In genomic region chr3:23079976-23080375, GRCh38 we compare ENCODE assay signal across 13 cellular contexts.
DNase-seq lines count a peak whose midpoint lies in the region; ATAC-seq, FAIRE-seq and TF ChIP-seq lines count a peak whose summit lies in the region.
"Had no signal": no experiment of that assay in that cellular context is flagged by ENCODE, and none has a peak within 500 bp of the region (broad histone marks: within the 10 kb centered on the region; RNA-seq: fewer than 3 reads in every experiment).

No MANE protein-coding gene starts in this region.

- no peak overlapping the region for H2BK120ac ChIP-seq in H1 (replicated peaks; ENCODE audit: low read depth, low read length)

- no peak overlapping the region for H3K27ac Mint-ChIP-seq in CD8-positive, alpha-beta T cell
- H3K27ac Mint-ChIP-seq in naive thymus-derived CD4-positive, alpha-beta T cell, result peak overlapping the region in 2 of 9 donors; percentile 10 to 11
- no peak overlapping the region for H3K27ac Mint-ChIP-seq in endodermal cell
- no peak overlapping the region for H3K27ac Mint-ChIP-seq in activated CD8-positive, alpha-beta T cell treated with anti-CD3 and anti-CD28 coated beads for 36 hours
- H3K27ac Mint-ChIP-seq: activated naive CD4-positive, alpha-beta T cell treated with anti-CD3 and anti-CD28 coated beads, Interleukin-2, amount 10 ng/mL, durations not matched to agents 7 days and 5 days; CD8-positive, alpha-beta memory T cell had no signal

- H3K79me1 ChIP-seq in H1 (ENCODE audit: low read depth, low read length), result no peaks in the 10 kb centered on the region

- no peak overlapping the region for H3K56ac ChIP-seq in H1 (replicated peaks; ENCODE audit: insufficient read length, low read depth, low read length)

- H2BK12ac ChIP-seq in H1 (ENCODE audit: low read depth, low read length), result 0 out of 2 replicates have a peak overlapping the region, but pooled peaks have one; percentile 13

- POLR2A ChIA-PET in CD8-positive, alpha-beta T cell (lab: Charles Lee), result no interaction called here
- POLR2A ChIA-PET in H1 (lab: Charles Lee; ENCODE audit: partially characterized antibody), result no interaction called here
- POLR2A ChIA-PET in naive thymus-derived CD4-positive, alpha-beta T cell (lab: Charles Lee), result no interaction called here
- POLR2A ChIA-PET in activated CD8-positive, alpha-beta T cell treated with anti-CD3 and anti-CD28 coated beads for 36 hours (lab: Charles Lee), result no interaction called here

- H4K91ac ChIP-seq in H1 (replicated peaks; ENCODE audit: insufficient read length, low read length), result no peak overlapping the region

- no peaks in the 10 kb centered on the region for H3K36me3 Mint-ChIP-seq in CD8-positive, alpha-beta T cell
- no peaks in the 10 kb centered on the region for H3K36me3 Mint-ChIP-seq in naive thymus-derived CD4-positive, alpha-beta T cell
- H3K36me3 Mint-ChIP-seq in endodermal cell (ENCODE audit: low read depth), result no peaks in the 10 kb centered on the region
- H3K36me3 Mint-ChIP-seq in activated CD8-positive, alpha-beta T cell treated with anti-CD3 and anti-CD28 coated beads for 36 hours (ENCODE audit: low read depth), result no peaks in the 10 kb centered on the region
- H3K36me3 Mint-ChIP-seq: activated naive CD4-positive, alpha-beta T cell treated with anti-CD3 and anti-CD28 coated beads, Interleukin-2, amount 10 ng/mL, durations not matched to agents 7 days and 5 days; CD8-positive, alpha-beta memory T cell had no signal

- H3K4me1 Mint-ChIP-seq in CD8-positive, alpha-beta T cell (ENCODE audit: low read depth), result peaks cover 6% of the 10 kb centered on the region
- peaks cover 0 to 14% (median 10%) of the 10 kb centered on the region in 7 donors for H3K4me1 Mint-ChIP-seq in naive thymus-derived CD4-positive, alpha-beta T cell
- H3K4me1 Mint-ChIP-seq in endodermal cell, result peaks cover 22% of the 10 kb centered on the region
- peaks cover 5% of the 10 kb centered on the region for H3K4me1 Mint-ChIP-seq in activated CD8-positive, alpha-beta T cell treated with anti-CD3 and anti-CD28 coated beads for 36 hours (ENCODE audit: low read depth)
- H3K4me1 Mint-ChIP-seq: activated naive CD4-positive, alpha-beta T cell treated with anti-CD3 and anti-CD28 coated beads, Interleukin-2, amount 10 ng/mL, durations not matched to agents 7 days and 5 days; CD8-positive, alpha-beta memory T cell had no signal

- H3K4me3 ChIP-seq in CD8-positive, alpha-beta T cell (ENCODE audit: low read depth, low read length), result no peak overlapping the region
- no peak overlapping the region for H3K4me3 ChIP-seq in H1 (ENCODE audit: extremely low read depth in 1 of 4, insufficient read depth in 2 of 4, low read depth in 3 of 4, low read length in 4 of 4)
- no peak overlapping the region for H3K4me3 ChIP-seq in naive thymus-derived CD4-positive, alpha-beta T cell (ENCODE audit: low read length)
- H3K4me3 ChIP-seq in endodermal cell (ENCODE audit: low read length), result no peak overlapping the region
- H3K4me3 ChIP-seq: pancreas had no signal

- H2BK20ac ChIP-seq in H1 (ENCODE audit: low read length), result no peak overlapping the region

- no peak overlapping the region for H3K14ac ChIP-seq in H1 (ENCODE audit: insufficient read length)

- H3K4me3 Mint-ChIP-seq in CD8-positive, alpha-beta T cell, result peak overlapping the region; percentile 20
- H3K4me3 Mint-ChIP-seq in naive thymus-derived CD4-positive, alpha-beta T cell, result peak overlapping the region in 9 of 10 donors; percentile 17 to 65 (median 26)
- no peak overlapping the region for H3K4me3 Mint-ChIP-seq in endodermal cell
- no peak overlapping the region for H3K4me3 Mint-ChIP-seq in activated CD8-positive, alpha-beta T cell treated with anti-CD3 and anti-CD28 coated beads for 36 hours
- H3K4me3 Mint-ChIP-seq: activated naive CD4-positive, alpha-beta T cell treated with anti-CD3 and anti-CD28 coated beads, Interleukin-2, amount 10 ng/mL, durations not matched to agents 7 days and 5 days; CD8-positive, alpha-beta memory T cell had no signal

- no peaks in the 10 kb centered on the region for H4K20me1 ChIP-seq in H1 (replicated peaks in 1 of 2; ENCODE audit: control insufficient read depth in 1 of 2, insufficient read depth in 2 of 2, low read length in 2 of 2)

- TF ChIP-seq RAD21 in H1 (IDR thresholded peaks at IDR 0.05 in 1 of 2, conservative IDR thresholded peaks at IDR 0.05 in 1 of 2; ENCODE audit: low read depth in 2 of 2, low read length in 2 of 2), result no peak

- WGBS in H1 (ENCODE audit: extremely low coverage in 1 of 2, insufficient coverage in 1 of 2, insufficient read length in 1 of 2, insufficient replicate concordance in 2 of 2, low coverage in 1 of 2, low lambda C conversion rate in 2 of 2, missing lambda C conversion rate in 1 of 2), 2 experiments, result 72% methylated on average over 7 of the region's 7 CpGs; no CpG with 5 or more reads in 1 of the 2 experiments
- WGBS in endodermal cell (ENCODE audit: insufficient coverage in 1 of 2, insufficient read length in 1 of 2), 2 experiments, result 85 to 86% methylated on average over 2 to 7 of the region's 7 CpGs

- TF ChIP-seq EP300 in H1 (IDR thresholded peaks at IDR 0.05; ENCODE audit: borderline replicate concordance in 1 of 2, low read depth in 2 of 2, low read length in 2 of 2), result no peak

- no peak overlapping the region for H3K23ac ChIP-seq in H1 (ENCODE audit: insufficient read length)

- H3K4me2 ChIP-seq in H1 (ENCODE audit: insufficient read depth in 1 of 2, low read depth in 2 of 2, low read length in 2 of 2), result peak overlapping the region in 1 of 2 experiments; percentile 2; a peak in 1 of 4 replicates

- peak overlapping the region; percentile 29; the same call in 1 of the 2 replicates for H2BK5ac ChIP-seq in H1 (ENCODE audit: low read depth, low read length)

- H2AK5ac ChIP-seq in H1 (ENCODE audit: low read depth, low read length), result no peak overlapping the region

- no peak overlapping the region for H3K9ac ChIP-seq in H1 (replicated peaks in 1 of 4; ENCODE audit: extremely low read depth in 1 of 4, low read depth in 3 of 4, low read length in 3 of 4)
- no peak overlapping the region for H3K9ac ChIP-seq in endodermal cell (ENCODE audit: extremely low read depth, low read length, poor library complexity, severe bottlenecking)

- no peak for TF ChIP-seq POLR2A in H1 (IDR thresholded peaks at IDR 0.05; ENCODE audit: control extremely low read depth in 1 of 2, low read depth in 2 of 2, low read length in 2 of 2)

- DNase-seq in CD8-positive, alpha-beta T cell, result no peak
- DNase-seq in M059J (ENCODE audit: low read depth) (peak; percentile 13), H1 (ENCODE audit: low read depth in 1 of 2, low spot score in 2 of 2) (no peak), NCI-H1417 (lab: John Stamatoyannopoulos, UW) (no peak), endodermal cell (no peak)
- DNase-seq in naive thymus-derived CD4-positive, alpha-beta T cell, result no peak
- DNase-seq in activated CD8-positive, alpha-beta T cell treated with anti-CD3 and anti-CD28 coated beads for 36 hours, result no peak
- DNase-seq: activated CD4-positive, alpha-beta T cell treated with anti-CD3 and anti-CD28 coated beads for 4 hours; activated naive CD4-positive, alpha-beta T cell treated with anti-CD3 and anti-CD28 coated beads, Interleukin-2, amount 10 ng/mL, durations not matched to agents 7 days and 5 days; CD8-positive, alpha-beta memory T cell; SHP77 had no signal

- H3K79me2 ChIP-seq in H1 (ENCODE audit: control insufficient read depth in 1 of 2, insufficient read depth in 2 of 2, low read length in 2 of 2), result no peaks in the 10 kb centered on the region

- intact Hi-C loops in CD8-positive, alpha-beta T cell (cut with DNase I, micrococcal nuclease), result no loop called here
- intact Hi-C loops in naive thymus-derived CD4-positive, alpha-beta T cell (cut with micrococcal nuclease), result no loop called here
- intact Hi-C loops in activated CD8-positive, alpha-beta T cell treated with anti-CD3 and anti-CD28 coated beads for 36 hours (cut with micrococcal nuclease), result no loop called here

- H3K23me2 ChIP-seq in H1 (ENCODE audit: low read depth, low read length), result no peaks in the 10 kb centered on the region; the same call in 1 of the 2 replicates

- H2BK15ac ChIP-seq in H1 (ENCODE audit: low read length), result no peak overlapping the region

- H4K8ac ChIP-seq in H1 (ENCODE audit: extremely low read depth, insufficient read depth, low read length), result no peak overlapping the region

- ATAC-seq in CD8-positive, alpha-beta T cell, result no peak
- ATAC-seq in naive thymus-derived CD4-positive, alpha-beta T cell, result no peak
- ATAC-seq in activated CD8-positive, alpha-beta T cell treated with anti-CD3 and anti-CD28 coated beads for 36 hours, result no peak
- ATAC-seq in HG03135 (IDR thresholded peaks at IDR 0.05; ENCODE audit: unreplicated experiment), result no peak

- FAIRE-seq in H1 (lab: Jason Lieb, UNC), result no peak
- FAIRE-seq: pancreas had no signal

- H3K18ac ChIP-seq in H1 (ENCODE audit: extremely low read depth, low read length), result no peak overlapping the region

- H4K5ac ChIP-seq in H1 (ENCODE audit: insufficient read length, low read depth, low read length), result no peak overlapping the region

- H3K9me3 ChIP-seq in CD8-positive, alpha-beta T cell (ENCODE audit: low read length), result no peaks in the 10 kb centered on the region
- H3K9me3 ChIP-seq in H1 (ENCODE audit: insufficient read depth in 2 of 2, low read depth in 1 of 2, low read length in 1 of 2) (no peaks in the 10 kb centered on the region), endodermal cell (ENCODE audit: control insufficient read depth, low read length) (no peaks in the 10 kb centered on the region)
- no peaks in the 10 kb centered on the region for H3K9me3 ChIP-seq in naive thymus-derived CD4-positive, alpha-beta T cell (ENCODE audit: control insufficient read depth in 2 of 3, low read length in 3 of 3)
- H3K9me3 ChIP-seq: pancreas had no signal

- no peak for TF ChIP-seq CTCF in CD8-positive, alpha-beta T cell (IDR thresholded peaks at IDR 0.05)
- TF ChIP-seq CTCF in H1 (IDR thresholded peaks at IDR 0.05; ENCODE audit: control extremely low read depth in 1 of 3, insufficient read depth in 1 of 3, low read depth in 1 of 3, low read length in 3 of 3) (no peak), endodermal cell (conservative IDR thresholded peaks at IDR 0.05) (no peak)
- TF ChIP-seq CTCF in activated CD8-positive, alpha-beta T cell treated with anti-CD3 and anti-CD28 coated beads for 36 hours (IDR thresholded peaks at IDR 0.05), result no peak

- H3K9me3 Mint-ChIP-seq in CD8-positive, alpha-beta T cell, result no peaks in the 10 kb centered on the region
- peaks cover 0 to 2% (median 0%) of the 10 kb centered on the region in 11 donors for H3K9me3 Mint-ChIP-seq in naive thymus-derived CD4-positive, alpha-beta T cell
- no peaks in the 10 kb centered on the region for H3K9me3 Mint-ChIP-seq in endodermal cell
- H3K9me3 Mint-ChIP-seq in activated CD8-positive, alpha-beta T cell treated with anti-CD3 and anti-CD28 coated beads for 36 hours, result no peaks in the 10 kb centered on the region
- H3K9me3 Mint-ChIP-seq: activated naive CD4-positive, alpha-beta T cell treated with anti-CD3 and anti-CD28 coated beads, Interleukin-2, amount 10 ng/mL, durations not matched to agents 7 days and 5 days had no signal

- no peaks in the 10 kb centered on the region for H3K27me3 Mint-ChIP-seq in CD8-positive, alpha-beta T cell (ENCODE audit: low read depth)
- H3K27me3 Mint-ChIP-seq in naive thymus-derived CD4-positive, alpha-beta T cell, result no peaks in the 10 kb centered on the region
- H3K27me3 Mint-ChIP-seq in endodermal cell (ENCODE audit: insufficient read depth), result peaks cover 57% of the 10 kb centered on the region
- H3K27me3 Mint-ChIP-seq in activated CD8-positive, alpha-beta T cell treated with anti-CD3 and anti-CD28 coated beads for 36 hours, result no peaks in the 10 kb centered on the region
- H3K27me3 Mint-ChIP-seq: activated naive CD4-positive, alpha-beta T cell treated with anti-CD3 and anti-CD28 coated beads, Interleukin-2, amount 10 ng/mL, durations not matched to agents 7 days and 5 days; CD8-positive, alpha-beta memory T cell had no signal

- H3K4me1 ChIP-seq in CD8-positive, alpha-beta T cell (ENCODE audit: insufficient read depth, low read length), result no peaks in the 10 kb centered on the region
- H3K4me1 ChIP-seq in H1 (replicated peaks in 1 of 4; ENCODE audit: control insufficient read depth in 3 of 4, insufficient read depth in 4 of 4, low read length in 3 of 4) (peaks cover 2 to 17% (median 6%) of the 10 kb centered on the region in 4 experiments), endodermal cell (ENCODE audit: control insufficient read depth, insufficient read depth, low read length) (peaks cover 2% of the 10 kb centered on the region)
- H3K4me1 ChIP-seq in naive thymus-derived CD4-positive, alpha-beta T cell (ENCODE audit: control insufficient read depth in 2 of 2, insufficient read depth in 2 of 2, low read length in 2 of 2), result no peaks in the 10 kb centered on the region

- CTCF ChIA-PET in CD8-positive, alpha-beta T cell (lab: Charles Lee), result no interaction called here
- CTCF ChIA-PET in H1 (lab: Charles Lee; ENCODE audit: partially characterized antibody), result interaction anchor here (0.6 to 1.4 kb wide), 4 partner anchors 12 to 56 kb away, joined by 3 to 4 read pairs (median 4); no protein-coding TSS in a partner anchor
- CTCF ChIA-PET in naive thymus-derived CD4-positive, alpha-beta T cell (lab: Charles Lee), result no interaction called here
- CTCF ChIA-PET in activated CD8-positive, alpha-beta T cell treated with anti-CD3 and anti-CD28 coated beads for 36 hours (lab: Charles Lee), result no interaction called here

- H3K27ac ChIP-seq in CD8-positive, alpha-beta T cell (ENCODE audit: low read depth, low read length), result no peak overlapping the region
- H3K27ac ChIP-seq in H1 (ENCODE audit: low read depth, low read length) (no peak overlapping the region), endodermal cell (ENCODE audit: low read depth, low read length) (no peak overlapping the region)
- H3K27ac ChIP-seq in naive thymus-derived CD4-positive, alpha-beta T cell (ENCODE audit: low read depth, low read length), result no peak overlapping the region
- H3K27ac ChIP-seq: pancreas had no signal

- H3K4ac ChIP-seq in H1 (replicated peaks; ENCODE audit: insufficient read length, low read depth, low read length), result no peak overlapping the region

- no peaks in the 10 kb centered on the region for H3K27me3 ChIP-seq in CD8-positive, alpha-beta T cell (ENCODE audit: insufficient read depth, low read length)
- H3K27me3 ChIP-seq in H1 (replicated peaks in 1 of 4; ENCODE audit: control insufficient read depth in 3 of 4, extremely low read depth in 1 of 4, insufficient read depth in 3 of 4, low read length in 3 of 4) (no peaks in the 10 kb centered on the region), endodermal cell (ENCODE audit: control insufficient read depth, insufficient read depth, low read length, poor library complexity, severe bottlenecking) (no peaks in the 10 kb centered on the region)
- no peaks in the 10 kb centered on the region for H3K27me3 ChIP-seq in naive thymus-derived CD4-positive, alpha-beta T cell (ENCODE audit: control insufficient read depth in 2 of 2, insufficient read depth in 2 of 2, low read length in 2 of 2)
- H3K27me3 ChIP-seq: pancreas had no signal

- no peaks in the 10 kb centered on the region for H3K36me3 ChIP-seq in CD8-positive, alpha-beta T cell (ENCODE audit: insufficient read depth, low read length)
- H3K36me3 ChIP-seq in H1 (ENCODE audit: control insufficient read depth in 2 of 4, insufficient read depth in 4 of 4, low read length in 3 of 4) (no peaks in the 10 kb centered on the region), endodermal cell (ENCODE audit: control insufficient read depth, insufficient read depth, low read length) (no peaks in the 10 kb centered on the region)
- no peaks in the 10 kb centered on the region for H3K36me3 ChIP-seq in naive thymus-derived CD4-positive, alpha-beta T cell (ENCODE audit: control insufficient read depth in 2 of 3, insufficient read depth in 3 of 3, low read length in 3 of 3)
- H3K36me3 ChIP-seq: pancreas had no signal

- no peak overlapping the region for H2AFZ ChIP-seq in H1 (ENCODE audit: low read length)

Comparison
In these comparisons a context has a peak if more than half of its experiments do, and no peak if none do; other contexts are left out.
1. H3K4me3 Mint-ChIP-seq: peak in CD8-positive, alpha-beta T cell (single experiment) and naive thymus-derived CD4-positive, alpha-beta T cell (9 of 10); none in endodermal cell (single experiment) and activated CD8-positive, alpha-beta T cell treated with anti-CD3 and anti-CD28 coated beads for 36 hours (single experiment).